Comparison of ENCODE assay signal across 15 cellular contexts in genomic region chr15:63715818-63716217, GRCh38.
DNase-seq lines count a peak whose midpoint lies in the region; ATAC-seq, FAIRE-seq and TF ChIP-seq lines count a peak whose summit lies in the region.
"Had no signal": no experiment of that assay in that cellular context is flagged by ENCODE, and none has a peak within 500 bp of the region (broad histone marks: within the 10 kb centered on the region; RNA-seq: fewer than 3 reads in every experiment).

No MANE protein-coding gene starts in this region.

- H2AFZ ChIP-seq in HepG2 (ENCODE audit: low read length), result no peak overlapping the region

- H3K4me1 ChIP-seq in HepG2 (ENCODE audit: insufficient read depth, low read length) (peaks cover 28% of the 10 kb centered on the region), right lobe of liver (peaks cover 0 to 30% (median 5%) of the 10 kb centered on the region in 4 donors), foreskin keratinocyte (peaks cover 29% of the 10 kb centered on the region)

- no peak overlapping the region for H3K4me3 Mint-ChIP-seq in T-cell
- H3K4me3 Mint-ChIP-seq in activated T-helper 2 cell treated with anti-CD3 and anti-CD28 coated beads, Interferon-gamma antibody, Interleukin-2, Interleukin-4, amounts not matched to agents 10 μg/mL and 5 μg/mL and 100 μg/mL, durations not matched to agents 14 hours and 24 hours and 36 hours (ENCODE audit: low read depth), result no peak overlapping the region

- H3K9ac ChIP-seq in HepG2 (ENCODE audit: insufficient read depth, low read depth, low read length), result no peak overlapping the region

- intact Hi-C loops in HepG2 (cut with micrococcal nuclease; ENCODE audit: unreplicated experiment) (no loop called here), right lobe of liver (cut with DNase I) (no loop called here)
- intact Hi-C loops in activated T-helper 2 cell treated with anti-CD3 and anti-CD28 coated beads, Interferon-gamma antibody, Interleukin-2, Interleukin-4, amounts not matched to agents 10 μg/mL and 5 μg/mL and 100 μg/mL, durations not matched to agents 14 hours and 24 hours and 36 hours (cut with micrococcal nuclease), result no loop called here

- DNase-seq in HepG2 (ENCODE audit: low spot score), result no peak
- DNase-seq in right lobe of liver, result no peak
- no peak for DNase-seq in T-cell
- peak; percentile 25 to 51 for DNase-seq in foreskin keratinocyte
- DNase-seq in activated T-helper 2 cell treated with anti-CD3 and anti-CD28 coated beads, Interferon-gamma antibody, Interleukin-2, Interleukin-4, amounts not matched to agents 10 μg/mL and 5 μg/mL and 100 μg/mL, durations not matched to agents 14 hours and 24 hours and 36 hours (ENCODE audit: low spot score), result no peak
- no peak for DNase-seq in A172 (ENCODE audit: low spot score)
- DNase-seq: activated CD4-positive, CD25-positive, alpha-beta regulatory T cell treated with anti-CD3 and anti-CD28 coated beads, Interleukin-2, amount 50 U/mL, for 72 hours; amniotic stem cell; DMS53; mesenchymal stem cell; NCI-H2029 treated with DMSO at 0.1 percent for 48 hours; stimulated activated naive CD4-positive, alpha-beta T cell treated with Interleukin-2 at 50 U/mL for 16 hours had no signal

- no TSS peak for BruUV-seq in HepG2 (replicated peaks; lab: Mats Ljungman, UMichigan)

- ATAC-seq in HepG2, result no peak
- no peak for ATAC-seq in right lobe of liver
- ATAC-seq in T-cell (replicated peaks in 1 of 4), result no peak
- no peak for ATAC-seq in foreskin keratinocyte
- no peak for ATAC-seq in HG03095 (IDR thresholded peaks at IDR 0.05; ENCODE audit: unreplicated experiment)
- ATAC-seq in GM19351 (IDR thresholded peaks at IDR 0.05; ENCODE audit: unreplicated experiment), result no peak

- peak overlapping the region; percentile 69 to 86 for H3K27ac Mint-ChIP-seq in T-cell
- no peak overlapping the region for H3K27ac Mint-ChIP-seq in activated T-helper 2 cell treated with anti-CD3 and anti-CD28 coated beads, Interferon-gamma antibody, Interleukin-2, Interleukin-4, amounts not matched to agents 10 μg/mL and 5 μg/mL and 100 μg/mL, durations not matched to agents 14 hours and 24 hours and 36 hours

- H3K79me2 ChIP-seq in HepG2 (ENCODE audit: insufficient read depth, low read length), result no peaks in the 10 kb centered on the region

- in situ Hi-C loops in HepG2 (cut with HindIII; ENCODE audit: extremely low pct_ligation_motif_present, low pct_unique_long_range_greater_than_20kb), result no loop called here

- H3K9me3 ChIP-seq in HepG2 (ENCODE audit: low read length) (no peaks in the 10 kb centered on the region), right lobe of liver (no peaks in the 10 kb centered on the region)

- no peak for TF ChIP-seq RAD21 in HepG2 (CRISPR knock-in tag; IDR thresholded peaks at IDR 0.05)

- no peak for TF ChIP-seq POLR2A in HepG2 (IDR thresholded peaks at IDR 0.05; ENCODE audit: insufficient read depth in 1 of 2, low read depth in 2 of 2, low read length in 2 of 2)
- no peak for TF ChIP-seq POLR2A in right lobe of liver (IDR thresholded peaks at IDR 0.05)

- H3K27me3 ChIP-seq in HepG2 (ENCODE audit: control insufficient read depth in 1 of 2, insufficient read depth in 2 of 2, low read length in 2 of 2) (no peaks in the 10 kb centered on the region), right lobe of liver (no peaks in the 10 kb centered on the region), foreskin keratinocyte (no peaks in the 10 kb centered on the region)

- peaks cover 6 to 29% of the 10 kb centered on the region in 2 experiments for H3K36me3 ChIP-seq in HepG2 (replicated peaks in 1 of 2; ENCODE audit: control insufficient read depth in 1 of 2, insufficient read depth in 2 of 2, low read length in 2 of 2)
- H3K36me3 ChIP-seq in right lobe of liver, result peaks cover 0 to 39% (median 5%) of the 10 kb centered on the region in 4 donors

- H3K4me1 Mint-ChIP-seq in T-cell, result peaks cover 11 to 23% (median 12%) of the 10 kb centered on the region in 3 donors
- H3K4me1 Mint-ChIP-seq in activated T-helper 2 cell treated with anti-CD3 and anti-CD28 coated beads, Interferon-gamma antibody, Interleukin-2, Interleukin-4, amounts not matched to agents 10 μg/mL and 5 μg/mL and 100 μg/mL, durations not matched to agents 14 hours and 24 hours and 36 hours (ENCODE audit: low read depth), result peaks cover 19% of the 10 kb centered on the region

- CTCF ChIA-PET in HepG2 (lab: Yijun Ruan, JAX; ENCODE audit: low intra/inter-chr PET ratio, low total read pairs) (no interaction called here), T-cell (lab: Charles Lee) (no interaction called here)

- no peaks in the 10 kb centered on the region for H3K9me3 Mint-ChIP-seq in T-cell
- no peaks in the 10 kb centered on the region for H3K9me3 Mint-ChIP-seq in activated T-helper 2 cell treated with anti-CD3 and anti-CD28 coated beads, Interferon-gamma antibody, Interleukin-2, Interleukin-4, amounts not matched to agents 10 μg/mL and 5 μg/mL and 100 μg/mL, durations not matched to agents 14 hours and 24 hours and 36 hours

- no peak overlapping the region for H3K4me3 ChIP-seq in HepG2 (replicated peaks in 1 of 3; ENCODE audit: insufficient read depth in 1 of 3, low read depth in 2 of 3, low read length in 3 of 3)
- no peak overlapping the region for H3K4me3 ChIP-seq in right lobe of liver

- no peak overlapping the region for H3K27ac ChIP-seq in HepG2 (ENCODE audit: extremely low read length, insufficient read depth, low read length)
- peak overlapping the region in 1 of 3 donors; percentile 24 for H3K27ac ChIP-seq in right lobe of liver
- no peak overlapping the region for H3K27ac ChIP-seq in foreskin keratinocyte

- FAIRE-seq in HepG2 (lab: Jason Lieb, UNC), result no peak
- FAIRE-seq: RCC 7860 had no signal

- no peaks in the 10 kb centered on the region for H3K27me3 Mint-ChIP-seq in T-cell
- H3K27me3 Mint-ChIP-seq in activated T-helper 2 cell treated with anti-CD3 and anti-CD28 coated beads, Interferon-gamma antibody, Interleukin-2, Interleukin-4, amounts not matched to agents 10 μg/mL and 5 μg/mL and 100 μg/mL, durations not matched to agents 14 hours and 24 hours and 36 hours (ENCODE audit: low read depth), result no peaks in the 10 kb centered on the region

- WGBS in HepG2 (ENCODE audit: low lambda C conversion rate), result 49% methylated on average over 5 of the region's 5 CpGs
- WGBS in right lobe of liver (ENCODE audit: insufficient coverage, low coverage, low lambda C conversion rate, missing lambda C conversion rate), result 42% methylated on average over 4 of the region's 5 CpGs

- TF ChIP-seq EP300 in HepG2 (IDR thresholded peaks at IDR 0.05; ENCODE audit: low read depth in 2 of 2, low read length in 2 of 2) (no peak), HepG2 (CRISPR knock-in tag; IDR thresholded peaks at IDR 0.05; ENCODE audit: borderline replicate concordance) (no peak)

- no peak for TF ChIP-seq CTCF in HepG2 (CRISPR knock-in tag; IDR thresholded peaks at IDR 0.05)
- no peak for TF ChIP-seq CTCF in right lobe of liver (IDR thresholded peaks at IDR 0.05)
- TF ChIP-seq CTCF in foreskin keratinocyte (conservative IDR thresholded peaks at IDR 0.05), result no peak

- POLR2A ChIA-PET in HepG2 (lab: Yijun Ruan, JAX), result no interaction called here
- POLR2A ChIA-PET in T-cell (lab: Charles Lee), result no interaction called here

- H3K4me2 ChIP-seq in HepG2 (ENCODE audit: low read depth, low read length), result no peak overlapping the region

- peaks cover 50% of the 10 kb centered on the region for H3K36me3 Mint-ChIP-seq in T-cell
- peaks cover 43% of the 10 kb centered on the region for H3K36me3 Mint-ChIP-seq in activated T-helper 2 cell treated with anti-CD3 and anti-CD28 coated beads, Interferon-gamma antibody, Interleukin-2, Interleukin-4, amounts not matched to agents 10 μg/mL and 5 μg/mL and 100 μg/mL, durations not matched to agents 14 hours and 24 hours and 36 hours (ENCODE audit: low read depth)

- no peaks in the 10 kb centered on the region for H4K20me1 ChIP-seq in HepG2 (ENCODE audit: insufficient read depth, low read length)

TF ChIP-seq in HepG2, 621 proteins besides CTCF, POLR2A, EP300 and RAD21:
- TF ChIP-seq HOXA9 (CRISPR knock-in tag; IDR thresholded peaks at IDR 0.05; ENCODE audit: borderline replicate concordance), result no peak
- TF ChIP-seq CHCHD3 (CRISPR knock-in tag; IDR thresholded peaks at IDR 0.05), result no peak
- TF ChIP-seq, protein P1, sequence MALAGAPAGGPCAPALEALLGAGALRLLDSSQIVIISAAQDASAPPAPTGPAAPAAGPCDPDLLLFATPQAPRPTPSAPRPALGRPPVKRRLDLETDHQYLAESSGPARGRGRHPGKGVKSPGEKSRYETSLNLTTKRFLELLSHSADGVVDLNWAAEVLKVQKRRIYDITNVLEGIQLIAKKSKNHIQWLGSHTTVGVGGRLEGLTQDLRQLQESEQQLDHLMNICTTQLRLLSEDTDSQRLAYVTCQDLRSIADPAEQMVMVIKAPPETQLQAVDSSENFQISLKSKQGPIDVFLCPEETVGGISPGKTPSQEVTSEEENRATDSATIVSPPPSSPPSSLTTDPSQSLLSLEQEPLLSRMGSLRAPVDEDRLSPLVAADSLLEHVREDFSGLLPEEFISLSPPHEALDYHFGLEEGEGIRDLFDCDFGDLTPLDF (CRISPR knock-in tag; IDR thresholded peaks at IDR 0.05), result no peak
- TF ChIP-seq MAFF (IDR thresholded peaks at IDR 0.05; ENCODE audit: low read depth, low read length), result peak; percentile 35; the same call in 1 of the 2 replicates
- 0 out of 4 replicates have a peak, but pooled peaks of 1 of the 2 experiments have one; percentile 36 for TF ChIP-seq MAFK (conservative IDR thresholded peaks at IDR 0.05 in 1 of 2, IDR thresholded peaks at IDR 0.05 in 1 of 2; ENCODE audit: low read length in 2 of 2)
- TF ChIP-seq, protein P2, sequence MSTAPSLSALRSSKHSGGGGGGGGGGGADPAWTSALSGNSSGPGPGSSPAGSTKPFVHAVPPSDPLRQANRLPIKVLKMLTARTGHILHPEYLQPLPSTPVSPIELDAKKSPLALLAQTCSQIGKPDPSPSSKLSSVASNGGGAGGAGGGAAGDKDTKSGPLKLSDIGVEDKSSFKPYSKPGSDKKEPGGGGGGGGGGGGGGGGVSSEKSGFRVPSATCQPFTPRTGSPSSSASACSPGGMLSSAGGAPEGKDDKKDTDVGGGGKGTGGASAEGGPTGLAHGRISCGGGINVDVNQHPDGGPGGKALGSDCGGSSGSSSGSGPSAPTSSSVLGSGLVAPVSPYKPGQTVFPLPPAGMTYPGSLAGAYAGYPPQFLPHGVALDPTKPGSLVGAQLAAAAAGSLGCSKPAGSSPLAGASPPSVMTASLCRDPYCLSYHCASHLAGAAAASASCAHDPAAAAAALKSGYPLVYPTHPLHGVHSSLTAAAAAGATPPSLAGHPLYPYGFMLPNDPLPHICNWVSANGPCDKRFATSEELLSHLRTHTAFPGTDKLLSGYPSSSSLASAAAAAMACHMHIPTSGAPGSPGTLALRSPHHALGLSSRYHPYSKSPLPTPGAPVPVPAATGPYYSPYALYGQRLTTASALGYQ (CRISPR knock-in tag; IDR thresholded peaks at IDR 0.05), result no peak
TF ChIP-seq in HepG2: peak in this region for 2.

Comparison
In these comparisons a context has a peak if more than half of its experiments do, and no peak if none do; other contexts are left out.
1. DNase-seq: peak in foreskin keratinocyte (2 of 2); none in HepG2 (single experiment), right lobe of liver (0 of 3), T-cell (0 of 34), activated T-helper 2 cell treated with anti-CD3 and anti-CD28 coated beads, Interferon-gamma antibody, Interleukin-2, Interleukin-4, amounts not matched to agents 10 μg/mL and 5 μg/mL and 100 μg/mL, durations not matched to agents 14 hours and 24 hours and 36 hours (single experiment) and A172 (single experiment).